ENCODE assay signal across 8 cellular contexts in genomic region chr17:38701504-38702165, GRCh38. TPM values are rescaled to one million over a fixed set of nuclear protein-coding genes. Genes with fewer than 3 reads are reported as not detected.
DNase-seq lines count a peak whose midpoint lies in the region; ATAC-seq and TF ChIP-seq lines count a peak whose summit lies in the region.

No MANE protein-coding gene starts in this region.

- peak overlapping the region; percentile 79 for H3K4me3 Mint-ChIP-seq in activated naive CD8-positive, alpha-beta T cell treated with anti-CD3 and anti-CD28 coated beads, Interleukin-2, amount 50 U/mL, for 24 hours

- H3K9me3 Mint-ChIP-seq in activated naive CD8-positive, alpha-beta T cell treated with anti-CD3 and anti-CD28 coated beads, Interleukin-2, amount 50 U/mL, for 24 hours, result peaks cover 5% of the 10 kb centered on the region

- peaks cover 12% of the 10 kb centered on the region for H3K36me3 Mint-ChIP-seq in activated naive CD8-positive, alpha-beta T cell treated with anti-CD3 and anti-CD28 coated beads, Interleukin-2, amount 50 U/mL, for 24 hours (ENCODE audit: low read depth)

- H3K27me3 ChIP-seq in SK-N-SH (ENCODE audit: insufficient read depth) (no peaks in the 10 kb centered on the region), iPS-15b (ENCODE audit: control insufficient read depth, insufficient read depth, low read length) (peaks cover 75% of the 10 kb centered on the region)

- H3K9me2 ChIP-seq in SK-N-SH, result no peaks in the 10 kb centered on the region

- CTCF ChIA-PET in SK-N-SH (lab: Yijun Ruan, JAX), result interaction anchor here (1.0 to 1.7 kb wide), 5 partner anchors 8 to 34 kb away, joined by 3 to 10 read pairs (median 5); no protein-coding TSS in a partner anchor

- H3K27ac ChIP-seq in SK-N-SH (ENCODE audit: low read depth in 2 of 2, low read length in 1 of 2), result peak overlapping the region; percentile 71 to 86

- H3K9me3 ChIP-seq in SK-N-SH (no peaks in the 10 kb centered on the region), iPS-15b (ENCODE audit: control insufficient read depth, insufficient read depth, low read length) (no peaks in the 10 kb centered on the region)

- peak in 2 of 3 experiments; percentile 84 to 87 for DNase-seq in NCI-H1417 (lab: John Stamatoyannopoulos, UW)
- no peak for DNase-seq in NCI-H1417 treated with DMSO at 0.1 percent for 48 hours (lab: John Stamatoyannopoulos, UW)
- DNase-seq in SK-N-SH, result no peak
- peak; percentile 87 for DNase-seq in activated naive CD8-positive, alpha-beta T cell treated with anti-CD3 and anti-CD28 coated beads, Interleukin-2, amount 50 U/mL, for 24 hours
- DNase-seq in stimulated activated CD4-positive, alpha-beta T cell treated with anti-CD3 and anti-CD28 coated beads, Interleukin-15, amount 100 ng/mL, for 1 hour (ENCODE audit: low read depth in 1 of 2, low spot score in 1 of 2), result peak; percentile 28 to 74
- DNase-seq in NCI-H187 treated with DMSO at 0.1 percent for 48 hours (lab: John Stamatoyannopoulos, UW), result no peak

- H3K4me1 ChIP-seq in SK-N-SH (ENCODE audit: control insufficient read depth in 1 of 2, insufficient read depth in 2 of 2, low read depth in 1 of 2, low read length in 1 of 2), result peaks cover 5 to 29% of the 10 kb centered on the region in 2 experiments; a peak in 2 of 4 replicates
- peaks cover 19% of the 10 kb centered on the region for H3K4me1 ChIP-seq in iPS-15b (ENCODE audit: control insufficient read depth, insufficient read depth, low read length)

- H3K4me1 Mint-ChIP-seq in activated naive CD8-positive, alpha-beta T cell treated with anti-CD3 and anti-CD28 coated beads, Interleukin-2, amount 50 U/mL, for 24 hours, result peaks cover 63% of the 10 kb centered on the region

- peaks cover 30% of the 10 kb centered on the region for H3F3A ChIP-seq in SK-N-SH (replicated peaks; ENCODE audit: insufficient read depth)

- 10% methylated on average over 22 of the region's 25 CpGs for WGBS in SK-N-SH (ENCODE audit: low lambda C conversion rate)

- no peaks in the 10 kb centered on the region for H3K27me3 Mint-ChIP-seq in activated naive CD8-positive, alpha-beta T cell treated with anti-CD3 and anti-CD28 coated beads, Interleukin-2, amount 50 U/mL, for 24 hours

- H3K9ac ChIP-seq in SK-N-SH (peak overlapping the region; percentile 75), iPS-15b (ENCODE audit: low read depth, low read length) (no peak overlapping the region)

- no peak for TF ChIP-seq EP300 in SK-N-SH (IDR thresholded peaks at IDR 0.05; ENCODE audit: borderline replicate concordance in 1 of 2, low read depth in 1 of 2, low read length in 1 of 2)

- POLR2A ChIA-PET in SK-N-SH (lab: Yijun Ruan, JAX), result interaction anchor here (0.6 to 1.5 kb wide), 2 partner anchors 29 to 224 kb away, joined by 3 to 5 read pairs; partner anchors contain the start of genes CISD3 and LASP1NB

- H3K4me2 ChIP-seq in SK-N-SH, result peak overlapping the region; percentile 81

- TF ChIP-seq RAD21 in SK-N-SH (IDR thresholded peaks at IDR 0.05; ENCODE audit: low read length), result no peak

- peaks cover 2% of the 10 kb centered on the region; the same call in 1 of the 2 replicates for H4K20me1 ChIP-seq in SK-N-SH (ENCODE audit: insufficient read depth)

- peak; percentile 27 for ATAC-seq in HG03175 (IDR thresholded peaks at IDR 0.05; ENCODE audit: unreplicated experiment)
- peak; percentile 80 for ATAC-seq in activated naive CD8-positive, alpha-beta T cell treated with anti-CD3 and anti-CD28 coated beads, Interleukin-2, amount 50 U/mL, for 24 hours

- H3K36me3 ChIP-seq in SK-N-SH (replicated peaks in 1 of 2; ENCODE audit: control insufficient read depth in 1 of 2, insufficient read depth in 2 of 2, low read length in 1 of 2), result no peaks in the 10 kb centered on the region
- no peaks in the 10 kb centered on the region for H3K36me3 ChIP-seq in iPS-15b (ENCODE audit: control insufficient read depth, insufficient read depth, low read length)

- TF ChIP-seq CTCF in SK-N-SH (IDR thresholded peaks at IDR 0.05), result no peak

- H3K79me2 ChIP-seq in SK-N-SH (ENCODE audit: insufficient read depth), result peaks cover 22% of the 10 kb centered on the region; the same call in 1 of the 2 replicates

- H2AFZ ChIP-seq in SK-N-SH (ENCODE audit: low read depth), result peak overlapping the region; percentile 94; the same call in 1 of the 2 replicates

- H3K27ac Mint-ChIP-seq in activated naive CD8-positive, alpha-beta T cell treated with anti-CD3 and anti-CD28 coated beads, Interleukin-2, amount 50 U/mL, for 24 hours, result peak overlapping the region; percentile 100

- H3K4me3 ChIP-seq in SK-N-SH (ENCODE audit: low read depth in 2 of 2, low read length in 1 of 2), result peak overlapping the region; percentile 71 to 81
- peak overlapping the region; percentile 67 for H3K4me3 ChIP-seq in iPS-15b (ENCODE audit: low read depth, low read length)

TF ChIP-seq in SK-N-SH, 30 proteins besides CTCF, POLR2A, EP300 and RAD21 (continues in another document):
- no peak for TF ChIP-seq REST (IDR thresholded peaks at IDR 0.05; ENCODE audit: low read depth, low read length)
- TF ChIP-seq USF2 (IDR thresholded peaks at IDR 0.05; ENCODE audit: borderline replicate concordance, low read depth, low read length), result no peak
- no peak for TF ChIP-seq MAX (IDR thresholded peaks at IDR 0.05; ENCODE audit: low read depth)
- no peak for TF ChIP-seq RFX5 (IDR thresholded peaks at IDR 0.05; ENCODE audit: low read length)
- TF ChIP-seq SIN3A (IDR thresholded peaks at IDR 0.05; ENCODE audit: borderline replicate concordance, low read depth, low read length), result no peak
- no peak for TF ChIP-seq RXRA (IDR thresholded peaks at IDR 0.05; ENCODE audit: borderline replicate concordance, low read depth)
- TF ChIP-seq USF1 (IDR thresholded peaks at IDR 0.05; ENCODE audit: borderline replicate concordance, low read depth), result no peak
- TF ChIP-seq TAF1 (IDR thresholded peaks at IDR 0.05; ENCODE audit: borderline replicate concordance, low read depth, low read length), result no peak
- no peak for TF ChIP-seq MXI1 (IDR thresholded peaks at IDR 0.05; ENCODE audit: low read depth, low read length)
- no peak for TF ChIP-seq GABPA (IDR thresholded peaks at IDR 0.05; ENCODE audit: low read depth)
- TF ChIP-seq ELF1 (IDR thresholded peaks at IDR 0.05), result no peak
- no peak for TF ChIP-seq NFIC (IDR thresholded peaks at IDR 0.05; ENCODE audit: borderline replicate concordance)

RNA-seq across cellular contexts. Expression of gene MLLT6, which starts 3.4 kb away (rescaled TPM):
- polyA plus RNA-seq in SK-N-SH (2012; rRNA removed), result 41.5 and 43.6 TPM in 2 replicates
- 11.5 and 18.3 TPM in 2 replicates for polyA plus RNA-seq in SK-N-SH (2012; cell fraction: cytosol; rRNA removed)
- 118 and 131 TPM in 2 replicates for polyA plus RNA-seq in SK-N-SH (2012; cell fraction: nucleus; rRNA removed)

RNA-seq across cellular contexts. Expression of gene EPOP, which starts 26.9 kb away (rescaled TPM):
- 2.7 and 3.1 TPM in 2 replicates for polyA plus RNA-seq in SK-N-SH (2012; rRNA removed)
- 3.4 and 4.0 TPM in 2 replicates for polyA plus RNA-seq in SK-N-SH (2012; cell fraction: cytosol; rRNA removed)
- polyA plus RNA-seq in SK-N-SH (2012; cell fraction: nucleus; rRNA removed), result 2.8 and 4.0 TPM in 2 replicates

RNA-seq across cellular contexts. Expression of gene CISD3, which starts 28.5 kb away (rescaled TPM):
- polyA plus RNA-seq in SK-N-SH (2012; rRNA removed), result 12.9 and 16.5 TPM in 2 replicates
- 9.3 and 10.9 TPM in 2 replicates for polyA plus RNA-seq in SK-N-SH (2012; cell fraction: cytosol; rRNA removed)
- 5.9 and 8.6 TPM in 2 replicates for polyA plus RNA-seq in SK-N-SH (2012; cell fraction: nucleus; rRNA removed)

RNA-seq across cellular contexts. Expression of gene PCGF2, which starts 46.5 kb away (rescaled TPM):
- polyA plus RNA-seq in SK-N-SH (2012; rRNA removed), result 24.2 and 39.8 TPM in 2 replicates
- 23.0 and 26.3 TPM in 2 replicates for polyA plus RNA-seq in SK-N-SH (2012; cell fraction: cytosol; rRNA removed)
- polyA plus RNA-seq in SK-N-SH (2012; cell fraction: nucleus; rRNA removed), result 54.1 and 67.6 TPM in 2 replicates

RNA-seq across cellular contexts. Expression of gene PSMB3, which starts 50.9 kb away (rescaled TPM):
- polyA plus RNA-seq in SK-N-SH (2012; rRNA removed), result 480 and 533 TPM in 2 replicates
- 326 and 421 TPM in 2 replicates for polyA plus RNA-seq in SK-N-SH (2012; cell fraction: cytosol; rRNA removed)
- 286 and 336 TPM in 2 replicates for polyA plus RNA-seq in SK-N-SH (2012; cell fraction: nucleus; rRNA removed)

Comparison
In these comparisons a context has a peak if more than half of its experiments do, and no peak if none do; other contexts are left out.
1. DNase-seq: peak in NCI-H1417 (2 of 3), activated naive CD8-positive, alpha-beta T cell treated with anti-CD3 and anti-CD28 coated beads, Interleukin-2, amount 50 U/mL, for 24 hours (single experiment) and stimulated activated CD4-positive, alpha-beta T cell treated with anti-CD3 and anti-CD28 coated beads, Interleukin-15, amount 100 ng/mL, for 1 hour (2 of 2); none in NCI-H1417 treated with DMSO at 0.1 percent for 48 hours (single experiment), SK-N-SH (single experiment) and NCI-H187 treated with DMSO at 0.1 percent for 48 hours (single experiment).